ENCODE assay signal across 1 cellular context in genomic region chr5:179325296-179326031, GRCh38.
TF ChIP-seq lines count a peak whose summit lies in the region.

No MANE protein-coding gene starts in this region.

TF ChIP-seq in WTC11, 78 proteins besides CTCF, POLR2A, EP300 and RAD21 (continued from another document):
- TF ChIP-seq ZNF281 (CRISPR knock-in tag; IDR thresholded peaks at IDR 0.05) (no peak), RORB (CRISPR knock-in tag; IDR thresholded peaks at IDR 0.05) (no peak), ATF1 (CRISPR knock-in tag; IDR thresholded peaks at IDR 0.05) (no peak), EMX1 (CRISPR knock-in tag; IDR thresholded peaks at IDR 0.05) (no peak), NR2C2 (CRISPR knock-in tag; IDR thresholded peaks at IDR 0.05) (no peak), ELF4 (CRISPR knock-in tag; IDR thresholded peaks at IDR 0.05; ENCODE audit: low read depth) (no peak)
